Comparison of ENCODE assay signal across 1 cellular context in the genomic region with DNA sequence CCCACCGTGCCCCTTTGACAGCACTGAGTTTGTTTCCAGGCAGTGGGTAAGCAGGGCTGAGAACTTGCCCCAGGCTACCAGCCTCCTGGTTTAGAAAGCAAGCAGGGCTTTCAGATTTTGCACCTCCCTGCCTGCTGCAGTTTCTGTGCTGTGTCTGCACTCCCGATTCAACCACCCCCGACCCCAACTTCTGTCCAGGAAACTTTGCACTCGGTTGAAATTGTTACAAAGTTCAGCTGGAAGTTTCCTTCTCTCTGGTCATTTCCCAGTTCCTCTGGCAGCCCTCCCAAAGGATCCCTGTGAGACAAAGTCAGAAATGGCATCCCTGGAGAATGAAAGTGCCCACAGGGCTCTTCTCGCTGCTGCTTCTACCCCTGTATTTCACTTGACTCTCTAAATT.
TF ChIP-seq lines count a peak whose summit lies in the region.

No MANE protein-coding gene starts in this region.

TF ChIP-seq in GM23338, 12 proteins besides CTCF, POLR2A, EP300 and RAD21 (continued from another document):
- TF ChIP-seq, protein P1, sequence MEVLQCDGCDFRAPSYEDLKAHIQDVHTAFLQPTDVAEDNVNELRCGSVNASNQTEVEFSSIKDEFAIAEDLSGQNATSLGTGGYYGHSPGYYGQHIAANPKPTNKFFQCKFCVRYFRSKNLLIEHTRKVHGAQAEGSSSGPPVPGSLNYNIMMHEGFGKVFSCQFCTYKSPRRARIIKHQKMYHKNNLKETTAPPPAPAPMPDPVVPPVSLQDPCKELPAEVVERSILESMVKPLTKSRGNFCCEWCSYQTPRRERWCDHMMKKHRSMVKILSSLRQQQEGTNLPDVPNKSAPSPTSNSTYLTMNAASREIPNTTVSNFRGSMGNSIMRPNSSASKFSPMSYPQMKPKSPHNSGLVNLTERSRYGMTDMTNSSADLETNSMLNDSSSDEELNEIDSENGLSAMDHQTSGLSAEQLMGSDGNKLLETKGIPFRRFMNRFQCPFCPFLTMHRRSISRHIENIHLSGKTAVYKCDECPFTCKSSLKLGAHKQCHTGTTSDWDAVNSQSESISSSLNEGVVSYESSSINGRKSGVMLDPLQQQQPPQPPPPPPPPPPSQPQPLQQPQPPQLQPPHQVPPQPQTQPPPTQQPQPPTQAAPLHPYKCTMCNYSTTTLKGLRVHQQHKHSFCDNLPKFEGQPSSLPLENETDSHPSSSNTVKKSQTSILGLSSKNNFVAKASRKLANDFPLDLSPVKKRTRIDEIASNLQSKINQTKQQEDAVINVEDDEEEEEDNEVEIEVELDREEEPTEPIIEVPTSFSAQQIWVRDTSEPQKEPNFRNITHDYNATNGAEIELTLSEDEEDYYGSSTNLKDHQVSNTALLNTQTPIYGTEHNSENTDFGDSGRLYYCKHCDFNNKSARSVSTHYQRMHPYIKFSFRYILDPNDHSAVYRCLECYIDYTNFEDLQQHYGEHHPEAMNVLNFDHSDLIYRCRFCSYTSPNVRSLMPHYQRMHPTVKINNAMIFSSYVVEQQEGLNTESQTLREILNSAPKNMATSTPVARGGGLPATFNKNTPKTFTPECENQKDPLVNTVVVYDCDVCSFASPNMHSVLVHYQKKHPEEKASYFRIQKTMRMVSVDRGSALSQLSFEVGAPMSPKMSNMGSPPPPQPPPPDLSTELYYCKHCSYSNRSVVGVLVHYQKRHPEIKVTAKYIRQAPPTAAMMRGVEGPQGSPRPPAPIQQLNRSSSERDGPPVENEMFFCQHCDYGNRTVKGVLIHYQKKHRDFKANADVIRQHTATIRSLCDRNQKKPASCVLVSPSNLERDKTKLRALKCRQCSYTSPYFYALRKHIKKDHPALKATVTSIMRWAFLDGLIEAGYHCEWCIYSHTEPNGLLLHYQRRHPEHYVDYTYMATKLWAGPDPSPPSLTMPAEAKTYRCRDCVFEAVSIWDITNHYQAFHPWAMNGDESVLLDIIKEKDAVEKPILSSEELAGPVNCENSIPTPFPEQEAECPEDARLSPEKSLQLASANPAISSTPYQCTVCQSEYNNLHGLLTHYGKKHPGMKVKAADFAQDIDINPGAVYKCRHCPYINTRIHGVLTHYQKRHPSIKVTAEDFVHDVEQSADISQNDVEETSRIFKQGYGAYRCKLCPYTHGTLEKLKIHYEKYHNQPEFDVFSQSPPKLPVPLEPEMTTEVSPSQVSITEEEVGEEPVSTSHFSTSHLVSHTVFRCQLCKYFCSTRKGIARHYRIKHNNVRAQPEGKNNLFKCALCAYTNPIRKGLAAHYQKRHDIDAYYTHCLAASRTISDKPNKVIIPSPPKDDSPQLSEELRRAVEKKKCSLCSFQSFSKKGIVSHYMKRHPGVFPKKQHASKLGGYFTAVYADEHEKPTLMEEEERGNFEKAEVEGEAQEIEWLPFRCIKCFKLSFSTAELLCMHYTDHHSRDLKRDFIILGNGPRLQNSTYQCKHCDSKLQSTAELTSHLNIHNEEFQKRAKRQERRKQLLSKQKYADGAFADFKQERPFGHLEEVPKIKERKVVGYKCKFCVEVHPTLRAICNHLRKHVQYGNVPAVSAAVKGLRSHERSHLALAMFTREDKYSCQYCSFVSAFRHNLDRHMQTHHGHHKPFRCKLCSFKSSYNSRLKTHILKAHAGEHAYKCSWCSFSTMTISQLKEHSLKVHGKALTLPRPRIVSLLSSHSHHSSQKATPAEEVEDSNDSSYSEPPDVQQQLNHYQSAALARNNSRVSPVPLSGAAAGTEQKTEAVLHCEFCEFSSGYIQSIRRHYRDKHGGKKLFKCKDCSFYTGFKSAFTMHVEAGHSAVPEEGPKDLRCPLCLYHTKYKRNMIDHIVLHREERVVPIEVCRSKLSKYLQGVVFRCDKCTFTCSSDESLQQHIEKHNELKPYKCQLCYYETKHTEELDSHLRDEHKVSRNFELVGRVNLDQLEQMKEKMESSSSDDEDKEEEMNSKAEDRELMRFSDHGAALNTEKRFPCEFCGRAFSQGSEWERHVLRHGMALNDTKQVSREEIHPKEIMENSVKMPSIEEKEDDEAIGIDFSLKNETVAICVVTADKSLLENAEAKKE (CRISPR knock-in tag; IDR thresholded peaks at IDR 0.05): no peak
- TF ChIP-seq NANOG (IDR thresholded peaks at IDR 0.05; ENCODE audit: borderline replicate concordance) (no peak), EZH2phosphoT487 (IDR thresholded peaks at IDR 0.05; ENCODE audit: unreplicated experiment) (no peak), POLR2AphosphoS5 (IDR thresholded peaks at IDR 0.05; ENCODE audit: low read depth) (no peak)
